In the genomic region with DNA sequence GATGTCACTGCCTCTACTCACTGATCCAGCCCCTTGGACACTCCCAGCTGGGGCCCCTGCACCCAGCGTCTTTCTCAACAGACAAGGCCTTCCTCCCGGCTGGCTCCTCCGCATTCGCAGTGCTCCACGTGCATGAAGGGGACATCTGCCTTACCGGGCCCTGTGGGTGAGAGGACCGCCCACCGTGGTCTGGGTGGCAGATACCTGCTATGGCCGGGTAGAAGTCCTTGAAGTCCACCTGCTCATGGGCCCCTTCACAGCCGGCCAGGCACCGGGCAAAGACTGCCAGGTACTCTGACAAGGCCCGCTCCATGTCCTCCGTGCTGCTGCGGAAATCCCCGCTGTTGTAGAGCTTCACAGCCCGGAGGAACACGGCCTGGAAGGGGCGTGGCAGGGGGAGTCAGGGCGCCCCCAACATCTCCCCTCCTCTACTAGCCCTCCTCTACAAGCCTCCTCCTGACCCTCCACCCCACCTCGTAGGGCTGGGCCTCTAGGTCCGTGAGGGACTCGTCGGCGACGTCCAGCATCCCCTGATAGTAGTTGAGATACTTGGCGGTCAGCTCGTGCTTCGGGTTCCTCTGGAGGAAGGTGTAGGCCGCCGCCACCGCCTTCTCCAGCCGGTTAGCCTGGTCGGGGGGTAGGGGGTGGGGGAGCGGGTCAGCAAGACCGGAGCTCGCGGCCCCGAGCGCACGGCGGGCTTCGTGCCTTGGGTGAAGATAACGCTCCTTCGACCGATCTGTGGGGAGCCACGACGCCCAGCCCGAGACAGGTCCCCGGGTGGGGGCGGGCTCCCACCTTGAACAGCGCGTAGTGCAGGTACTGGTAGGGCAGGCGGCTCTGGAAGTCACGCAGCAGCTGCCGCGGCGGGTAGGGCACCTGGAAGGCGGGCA, we compare ENCODE assay signal across 6 cellular contexts. TPM values are rescaled to one million over a fixed set of nuclear protein-coding genes. Genes with fewer than 3 reads are reported as not detected.
DNase-seq lines count a peak whose midpoint lies in the region; ATAC-seq, FAIRE-seq and TF ChIP-seq lines count a peak whose summit lies in the region.

No MANE protein-coding gene starts in this region.

- H3K27ac ChIP-seq in HUES6 (ENCODE audit: low read depth, low read length) (peak overlapping the region; percentile 58; the same call in 1 of the 2 replicates), neutrophil (no peak overlapping the region)

- H3K4me1 ChIP-seq in HUES6 (ENCODE audit: control insufficient read depth, insufficient read depth, low read length) (peaks cover 12% of the 10 kb centered on the region; the same call in 1 of the 2 replicates), neutrophil (ENCODE audit: control insufficient read depth in 1 of 2, insufficient read depth in 1 of 2, low read depth in 1 of 2, low read length in 1 of 2) (peaks cover 15 to 18% of the 10 kb centered on the region in 2 experiments)

- peak overlapping the region; percentile 87 for H3K9ac ChIP-seq in HUES6 (ENCODE audit: low read length)

- H3K9me3 ChIP-seq in HUES6 (ENCODE audit: control insufficient read depth, insufficient read depth, low read depth, low read length), result no peaks in the 10 kb centered on the region
- no peaks in the 10 kb centered on the region for H3K9me3 ChIP-seq in neutrophil

- ATAC-seq in HG03175 (IDR thresholded peaks at IDR 0.05; ENCODE audit: unreplicated experiment) (no peak), HG03460 (IDR thresholded peaks at IDR 0.05; ENCODE audit: unreplicated experiment) (no peak)

- DNase-seq in bronchial epithelial cell (ENCODE audit: low read depth) (no peak), NCI-H524 treated with DMSO at 0.1 percent for 48 hours (lab: John Stamatoyannopoulos, UW) (no peak)

- H3K4me3 ChIP-seq in HUES6 (ENCODE audit: low read depth, low read length) (peak overlapping the region; percentile 79), bronchial epithelial cell (ENCODE audit: low read depth, low read length) (peak overlapping the region; percentile 57), neutrophil (ENCODE audit: low read depth in 1 of 2, low read length in 1 of 2) (peak overlapping the region; percentile 47 to 53)

- FAIRE-seq in bronchial epithelial cell (lab: Jason Lieb, UNC), result no peak

- H3K36me3 ChIP-seq in HUES6 (ENCODE audit: control insufficient read depth, insufficient read depth, low read length) (peaks cover 18% of the 10 kb centered on the region), bronchial epithelial cell (ENCODE audit: control insufficient read depth, insufficient read depth, low read length) (peaks cover 10% of the 10 kb centered on the region), neutrophil (no peaks in the 10 kb centered on the region)

- TF ChIP-seq CTCF in bronchial epithelial cell (IDR thresholded peaks at IDR 0.05; ENCODE audit: insufficient read depth, low read length, severe bottlenecking), result no peak
- no peak for TF ChIP-seq CTCF in neutrophil (IDR thresholded peaks at IDR 0.05)

- peaks cover 11% of the 10 kb centered on the region for H3K27me3 ChIP-seq in HUES6 (ENCODE audit: control insufficient read depth, insufficient read depth, low read length)
- H3K27me3 ChIP-seq in bronchial epithelial cell (ENCODE audit: control insufficient read depth, insufficient read depth, low read length), result no peaks in the 10 kb centered on the region
- peaks cover 69% of the 10 kb centered on the region for H3K27me3 ChIP-seq in neutrophil

RNA-seq across cellular contexts. Expression of a gene that starts 0.8 kb away (rescaled TPM):
- 32.1 and 47.1 TPM in 2 replicates for total RNA-seq in bronchial epithelial cell

RNA-seq across cellular contexts. Expression of a gene that starts 1.9 kb away (rescaled TPM):
- total RNA-seq in bronchial epithelial cell, result 64.1 and 81.6 TPM in 2 replicates

RNA-seq across cellular contexts. Expression of a gene that starts 24.4 kb away (rescaled TPM):
- 227 and 407 TPM in 2 replicates for total RNA-seq in bronchial epithelial cell

RNA-seq across cellular contexts. Expression of a gene that starts 25.1 kb away (rescaled TPM):
- total RNA-seq in bronchial epithelial cell, result 81.2 and 124 TPM in 2 replicates

RNA-seq across cellular contexts. Expression of a gene that starts 26.7 kb away (rescaled TPM):
- total RNA-seq in bronchial epithelial cell, result under 0.01 and 0.13 TPM in 2 replicates
